Comparison of ENCODE assay signal across 24 cellular contexts in genomic region chr18:48609114-48609513, GRCh38.
"Had no signal": no experiment of that assay in that cellular context is flagged by ENCODE, and none has a peak within 500 bp of the region (broad histone marks: within the 10 kb centered on the region; RNA-seq: fewer than 3 reads in every experiment).

No MANE protein-coding gene starts in this region.

- H3K4me3 Mint-ChIP-seq: activated B cell treated with CpG ODN at 0.5 μM for 24 hours; activated CD4-positive, alpha-beta memory T cell treated with anti-CD3 and anti-CD28 coated beads for 36 hours; activated naive CD4-positive, alpha-beta T cell treated with anti-CD3 and anti-CD28 coated beads, Interleukin-2, amount 50 U/mL, for 24 hours; activated naive CD8-positive, alpha-beta T cell treated with anti-CD3 and anti-CD28 coated beads, Interleukin-2, amount 10 ng/mL, durations not matched to agents 7 days and 5 days; activated T-cell treated with anti-CD3 and anti-CD28 coated beads, Interleukin-2, amount 50 U/mL, for 4 hours; activated T-helper 1 cell treated with anti-CD3 and anti-CD28 coated beads, Interleukin-12 subunit alpha, Interleukin-12 subunit beta, Interleukin-2, Interleukin-4 antibody, amounts not matched to agents 30 ng/mL and 10 ng/mL and 1 ng/mL, durations not matched to agents 14 hours and 24 hours and 36 hours; T-helper 1 cell treated with Interleukin-12 subunit alpha and Interleukin-12 subunit beta and Interleukin-4 antibody, amounts not matched to agents 30 μg/mL and 1 μg/mL, for 36 hours had no signal

- DNase-seq: activated B cell treated with CpG ODN at 0.5 μM for 24 hours; activated CD4-positive, alpha-beta memory T cell treated with anti-CD3 and anti-CD28 coated beads for 36 hours; activated CD4-positive, alpha-beta T cell treated with anti-CD3 and anti-CD28 coated beads for 4 hours; activated CD4-positive, alpha-beta T cell treated with anti-CD3 and anti-CD28 coated beads, Interleukin-2, amount 50 U/mL, for 1 hour; activated CD4-positive, CD25-positive, alpha-beta regulatory T cell treated with anti-CD3 and anti-CD28 coated beads, Interleukin-2, amount 50 U/mL, for 72 hours; activated CD8-positive, alpha-beta memory T cell treated with anti-CD3 and anti-CD28 coated beads, Interleukin-2, amount 50 U/mL, for 4 hours; activated naive CD8-positive, alpha-beta T cell treated with anti-CD3 and anti-CD28 coated beads, Interleukin-2, amount 10 ng/mL, durations not matched to agents 7 days and 5 days; activated T-cell treated with anti-CD3 and anti-CD28 coated beads for 4 hours; activated T-cell treated with anti-CD3 and anti-CD28 coated beads, Interleukin-2, amount 50 U/mL, for 4 hours; body of pancreas; NCI-H1092 treated with DMSO at 0.1 percent for 48 hours; NCI-H1417; NCI-H146; NCI-H187; NCI-H2029 treated with DMSO at 0.1 percent for 48 hours; NCI-H2227 treated with DMSO at 0.1 percent for 48 hours; NCI-H510A treated with DMSO at 0.1 percent for 48 hours; SHP77 treated with DMSO at 0.1 percent for 48 hours; SK-N-SH; T-helper 9 cell had no signal

- ATAC-seq: activated T-cell treated with anti-CD3 and anti-CD28 coated beads, Interleukin-2, amount 50 U/mL, for 4 hours; body of pancreas; Panc1 had no signal

- H3K27me3 Mint-ChIP-seq: activated B cell treated with CpG ODN at 0.5 μM for 24 hours; activated CD4-positive, alpha-beta memory T cell treated with anti-CD3 and anti-CD28 coated beads for 36 hours had no signal

- H3K9me3 Mint-ChIP-seq: activated B cell treated with CpG ODN at 0.5 μM for 24 hours; activated CD4-positive, alpha-beta memory T cell treated with anti-CD3 and anti-CD28 coated beads for 36 hours; activated naive CD4-positive, alpha-beta T cell treated with anti-CD3 and anti-CD28 coated beads, Interleukin-2, amount 50 U/mL, for 24 hours; activated naive CD8-positive, alpha-beta T cell treated with anti-CD3 and anti-CD28 coated beads, Interleukin-2, amount 10 ng/mL, durations not matched to agents 7 days and 5 days; activated T-cell treated with anti-CD3 and anti-CD28 coated beads, Interleukin-2, amount 50 U/mL, for 4 hours; activated T-helper 1 cell treated with anti-CD3 and anti-CD28 coated beads, Interleukin-12 subunit alpha, Interleukin-12 subunit beta, Interleukin-2, Interleukin-4 antibody, amounts not matched to agents 30 ng/mL and 10 ng/mL and 1 ng/mL, durations not matched to agents 14 hours and 24 hours and 36 hours; T-helper 1 cell treated with Interleukin-12 subunit alpha and Interleukin-12 subunit beta and Interleukin-4 antibody, amounts not matched to agents 30 μg/mL and 1 μg/mL, for 36 hours had no signal

- H3K27ac Mint-ChIP-seq: activated B cell treated with CpG ODN at 0.5 μM for 24 hours; activated CD4-positive, alpha-beta memory T cell treated with anti-CD3 and anti-CD28 coated beads for 36 hours; activated naive CD4-positive, alpha-beta T cell treated with anti-CD3 and anti-CD28 coated beads, Interleukin-2, amount 50 U/mL, for 24 hours; activated naive CD8-positive, alpha-beta T cell treated with anti-CD3 and anti-CD28 coated beads, Interleukin-2, amount 10 ng/mL, durations not matched to agents 7 days and 5 days; activated T-helper 1 cell treated with anti-CD3 and anti-CD28 coated beads, Interleukin-12 subunit alpha, Interleukin-12 subunit beta, Interleukin-2, Interleukin-4 antibody, amounts not matched to agents 30 ng/mL and 10 ng/mL and 1 ng/mL, durations not matched to agents 14 hours and 24 hours and 36 hours; T-helper 1 cell treated with Interleukin-12 subunit alpha and Interleukin-12 subunit beta and Interleukin-4 antibody, amounts not matched to agents 30 μg/mL and 1 μg/mL, for 36 hours had no signal

- H3K4me1 Mint-ChIP-seq: activated B cell treated with CpG ODN at 0.5 μM for 24 hours; activated naive CD4-positive, alpha-beta T cell treated with anti-CD3 and anti-CD28 coated beads, Interleukin-2, amount 50 U/mL, for 24 hours; activated naive CD8-positive, alpha-beta T cell treated with anti-CD3 and anti-CD28 coated beads, Interleukin-2, amount 10 ng/mL, durations not matched to agents 7 days and 5 days had no signal

- H3K36me3 Mint-ChIP-seq: activated CD4-positive, alpha-beta memory T cell treated with anti-CD3 and anti-CD28 coated beads for 36 hours; activated naive CD4-positive, alpha-beta T cell treated with anti-CD3 and anti-CD28 coated beads, Interleukin-2, amount 50 U/mL, for 24 hours; activated naive CD8-positive, alpha-beta T cell treated with anti-CD3 and anti-CD28 coated beads, Interleukin-2, amount 10 ng/mL, durations not matched to agents 7 days and 5 days had no signal
